In the genomic region with DNA sequence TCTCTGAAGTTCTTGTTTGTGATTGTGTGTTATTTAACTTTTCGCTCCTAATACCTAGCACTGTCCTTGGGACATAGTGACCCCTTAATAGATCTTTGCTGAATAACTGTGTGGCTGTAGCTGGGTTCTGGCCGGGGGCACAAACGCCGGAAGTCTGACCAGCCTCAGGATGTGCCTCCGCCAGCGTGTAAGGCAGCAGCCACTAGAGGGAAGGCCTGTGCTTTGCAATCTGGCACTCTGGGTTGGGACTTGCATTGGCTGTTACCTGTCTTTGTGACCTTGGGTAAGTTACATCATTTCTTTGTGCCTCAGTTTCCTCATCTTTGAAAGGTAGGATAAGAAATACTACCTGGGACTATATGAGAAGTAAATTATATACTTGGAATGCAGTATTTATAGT, we compare ENCODE assay signal across 8 cellular contexts.
DNase-seq lines count a peak whose midpoint lies in the region; ATAC-seq, FAIRE-seq and TF ChIP-seq lines count a peak whose summit lies in the region.

No MANE protein-coding gene starts in this region.

- H3K36me3 ChIP-seq in pancreas = peaks cover 0 to 16% (median 0%) of the 10 kb centered on the region in 3 donors

- no peaks in the 10 kb centered on the region for H3K9me3 ChIP-seq in pancreas

- intact Hi-C loops in pancreas (cut with DNase I) = no loop called here

- 80 to 91% methylated on average over 6 of the region's 6 CpGs for WGBS in pancreas, 2 donors

- H3K4me3 ChIP-seq in epithelial cell of proximal tubule (ENCODE audit: low read depth, low read length) (no peak overlapping the region), pancreas (no peak overlapping the region)

- no peaks in the 10 kb centered on the region for H3K27me3 ChIP-seq in pancreas

- peaks cover 4 to 15% (median 6%) of the 10 kb centered on the region in 3 donors for H3K4me1 ChIP-seq in pancreas

- FAIRE-seq in pancreas (lab: Jason Lieb, UNC) = no peak

- H3K27ac ChIP-seq in pancreas = peak overlapping the region in 1 of 4 donors; percentile 12

- TF ChIP-seq CTCF in epithelial cell of proximal tubule (conservative IDR thresholded peaks at IDR 0.05; ENCODE audit: low read depth, low read length) = peak; percentile 66
- TF ChIP-seq CTCF in pancreas (IDR thresholded peaks at IDR 0.05) = no peak

- DNase-seq in epithelial cell of proximal tubule (ENCODE audit: low read depth) (no peak), pancreas (no peak), H4 (ENCODE audit: low spot score) (no peak), AG20443 (ENCODE audit: low spot score) (no peak)
- no peak for DNase-seq in stimulated activated CD4-positive, alpha-beta T cell treated with anti-CD3 and anti-CD28 coated beads, Interleukin-12 subunit alpha, Interleukin-12 subunit beta, amount 100 ng/mL, for 4 hours

- ATAC-seq in GM18861 (IDR thresholded peaks at IDR 0.05; ENCODE audit: unreplicated experiment) = peak; percentile 54
- peak; percentile 84 for ATAC-seq in HG03103 (IDR thresholded peaks at IDR 0.05; ENCODE audit: low read depth, unreplicated experiment)
- ATAC-seq in pancreas = peak in 3 of 4 donors; percentile 53 to 63 (median 58)
- no peak for ATAC-seq in GM19351 (IDR thresholded peaks at IDR 0.05; ENCODE audit: unreplicated experiment)
